ENCODE assay signal across 6 cellular contexts in the genomic region with DNA sequence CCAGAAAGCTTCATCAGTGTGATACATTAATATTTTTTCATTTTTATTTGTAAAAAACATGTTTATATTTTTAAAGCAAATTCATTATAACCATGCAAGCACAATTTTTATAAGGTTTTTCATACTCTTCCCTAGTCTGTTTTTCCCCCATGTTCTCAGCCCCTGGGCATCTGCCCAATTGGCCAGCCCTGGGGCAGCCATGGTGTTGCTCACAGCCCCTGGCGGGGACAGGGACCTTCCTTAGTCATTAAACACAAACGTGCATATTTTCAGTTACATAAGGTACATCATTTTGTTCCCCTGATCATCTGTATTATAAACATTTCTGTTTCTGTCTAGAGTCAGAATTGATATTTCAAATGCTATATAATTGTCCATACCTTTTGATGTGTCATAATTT.
"Had no signal": no experiment of that assay in that cellular context is flagged by ENCODE, and none has a peak within 500 bp of the region (broad histone marks: within the 10 kb centered on the region; RNA-seq: fewer than 3 reads in every experiment).

No MANE protein-coding gene starts in this region.

- H3K4me3 ChIP-seq: GM23338 had no signal

- DNase-seq: H9, HCEC 1CT had no signal

- H3K4me3 Mint-ChIP-seq: GM23338, H9, IgD-negative memory B cell had no signal

- H3K27ac ChIP-seq: HL-60 had no signal

- H3K27ac Mint-ChIP-seq: GM23338, H9, IgD-negative memory B cell had no signal

- H3K9me3 Mint-ChIP-seq: GM23338, H9, IgD-negative memory B cell had no signal

- ATAC-seq: GM23338, HepG2 had no signal
